24 cellular contexts compared by ENCODE assay signal in the genomic region with DNA sequence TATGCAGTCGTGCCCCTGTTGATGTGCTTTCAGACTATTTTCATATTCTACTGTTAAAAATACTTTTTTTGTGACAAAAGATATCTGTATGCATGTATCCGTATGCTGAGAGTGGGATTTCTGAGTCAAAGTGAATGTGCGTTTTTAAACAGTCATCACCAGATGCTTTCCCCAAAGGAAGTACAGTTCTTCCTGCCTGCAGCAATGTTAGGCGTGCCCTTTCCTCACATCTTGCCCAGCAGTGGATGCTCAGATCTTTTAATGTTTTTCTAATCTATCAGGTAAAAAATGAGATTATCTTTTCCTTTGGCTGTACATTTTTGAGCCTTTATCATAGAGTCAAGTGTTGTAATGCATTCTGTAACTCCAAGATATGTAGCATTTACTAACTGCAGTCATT.
"Had no signal": no experiment of that assay in that cellular context is flagged by ENCODE, and none has a peak within 500 bp of the region (broad histone marks: within the 10 kb centered on the region; RNA-seq: fewer than 3 reads in every experiment).

No MANE protein-coding gene starts in this region.

- H3K9me3 ChIP-seq: MG63, SJSA1 had no signal

- H3K4me3 ChIP-seq: MG63, SJSA1, SK-N-MC had no signal

- ATAC-seq: HepG2 had no signal

- H3K27ac ChIP-seq: SJSA1, SK-N-MC had no signal

- H3K4me1 ChIP-seq: SJSA1 had no signal

- H3K27me3 ChIP-seq: MG63, SJSA1 had no signal

- DNase-seq: IMR-90, Karpas-422, KG1, MG63, NCI-H1092, NCI-H1105 treated with DMSO at 0.1 percent for 48 hours, NCI-H1417 treated with DMSO at 0.1 percent for 48 hours, NCI-H146, NCI-H1694 treated with DMSO at 0.1 percent for 48 hours, NCI-H2029, NCI-H2081 treated with DMSO at 0.1 percent for 48 hours, NCI-H2171, NCI-H226, NCI-H446, NCI-H510A, NCI-H524 treated with DMSO at 0.1 percent for 48 hours, NCI-H69, NCI-H774, Right ventricle myocardium superior, RPMI8226, SIG-M5 had no signal

- H3K36me3 ChIP-seq: MG63, SJSA1 had no signal
